ENCODE assay signal across 8 cellular contexts in the genomic region with DNA sequence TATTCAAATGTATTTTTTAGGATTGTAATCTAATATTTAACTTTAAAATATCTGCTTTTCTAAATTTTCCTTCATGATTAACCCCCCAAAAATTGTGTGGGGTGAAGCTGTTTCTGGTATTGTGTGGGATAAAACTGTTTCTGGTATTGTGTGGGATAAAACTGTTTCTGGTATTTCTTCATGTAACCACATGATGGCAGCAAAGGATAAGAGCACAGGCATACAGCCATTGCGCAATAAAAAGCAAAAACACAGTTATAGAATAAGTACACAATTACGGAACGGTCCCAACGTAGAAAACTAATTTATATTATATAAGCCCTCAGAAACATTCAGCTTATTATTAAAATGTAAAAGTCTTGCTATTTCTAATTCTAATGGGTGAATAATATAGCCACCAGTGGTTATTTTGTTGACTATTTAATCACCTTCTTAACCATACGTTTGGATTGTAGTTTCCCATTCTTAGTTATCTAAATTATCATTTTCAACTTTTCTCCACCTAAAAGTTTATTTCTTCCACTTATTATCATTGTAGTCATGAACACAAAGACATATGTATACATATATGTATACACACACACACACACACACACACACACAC.
A peak's percentile ranks its signal among the peaks of the same experiment; 100 is the strongest.
DNase-seq lines count a peak whose midpoint lies in the region; ATAC-seq and TF ChIP-seq lines count a peak whose summit lies in the region.

No MANE protein-coding gene starts in this region.

- H3K27me3 ChIP-seq in BE2C (no peaks in the 10 kb centered on the region), thoracic aorta (replicated peaks; ENCODE audit: insufficient read depth) (peaks cover 5% of the 10 kb centered on the region)

- peak; percentile 79 for ATAC-seq in HG02678 (IDR thresholded peaks at IDR 0.05; ENCODE audit: unreplicated experiment)
- no peak for ATAC-seq in thoracic aorta (ENCODE audit: insufficient number of reproducible peaks, low FRiP score, low read depth)
- ATAC-seq in GM21786 (IDR thresholded peaks at IDR 0.05; ENCODE audit: unreplicated experiment): no peak

- H3K4me1 ChIP-seq in BE2C (no peaks in the 10 kb centered on the region), thoracic aorta (ENCODE audit: control insufficient read depth in 1 of 2, low read depth in 2 of 2) (no peaks in the 10 kb centered on the region)

- H3K9me3 ChIP-seq in BE2C (no peaks in the 10 kb centered on the region), thoracic aorta (no peaks in the 10 kb centered on the region)

- in situ Hi-C loops in GM13977 (cut with MboI; ENCODE audit: low pct_unique_long_range_greater_than_20kb, low sequenced_read_pairs, unreplicated experiment): no loop called here
- in situ Hi-C loops in astrocyte of the spinal cord (cut with HindIII; ENCODE audit: low sequenced_read_pairs): no loop called here

- no peak overlapping the region for H3K4me3 ChIP-seq in BE2C (ENCODE audit: low read depth, low read length)
- no peak overlapping the region for H3K4me3 ChIP-seq in astrocyte of the spinal cord (ENCODE audit: low read depth, low read length)
- H3K4me3 ChIP-seq in thoracic aorta: peak overlapping the region; percentile 38

- DNase-seq in BE2C (no peak), GM13977 (ENCODE audit: low spot score) (peak; percentile 36), NCI-H1417 treated with DMSO at 0.1 percent for 48 hours (lab: John Stamatoyannopoulos, UW) (peak; percentile 34), astrocyte of the spinal cord (ENCODE audit: low read depth, low spot score) (peak; percentile 48), iPS-NIHi7 (ENCODE audit: extremely low spot score) (peak; percentile 26), thoracic aorta (ENCODE audit: low spot score) (no peak)

- peak; percentile 85 for TF ChIP-seq CTCF in BE2C (IDR thresholded peaks at IDR 0.05; ENCODE audit: low read depth, low read length)
- TF ChIP-seq CTCF in GM13977 (IDR thresholded peaks at IDR 0.05; ENCODE audit: extremely low read depth, insufficient read depth, missing control alignments): peak; percentile 78
- TF ChIP-seq CTCF in astrocyte of the spinal cord (IDR thresholded peaks at IDR 0.05; ENCODE audit: low read depth, low read length): peak; percentile 66
- TF ChIP-seq CTCF in thoracic aorta (IDR thresholded peaks at IDR 0.05): peak; percentile 80

- H3K36me3 ChIP-seq in BE2C (no peaks in the 10 kb centered on the region), thoracic aorta (no peaks in the 10 kb centered on the region)

- H3K27ac ChIP-seq in thoracic aorta: no peak overlapping the region

Comparison
In these comparisons a context has a peak if more than half of its experiments do, and no peak if none do; other contexts are left out.
1. DNase-seq: peak in GM13977 (single experiment), NCI-H1417 treated with DMSO at 0.1 percent for 48 hours (single experiment), astrocyte of the spinal cord (single experiment) and iPS-NIHi7 (single experiment); none in BE2C (single experiment) and thoracic aorta (single experiment).
2. Peak in every context shown above with its lines, with median percentiles within 50 percentile points of each other: CTCF ChIP-seq.